In genomic region chr1:203307690-203308126, GRCh38 we compare ENCODE assay signal across 1 cellular context.
TF ChIP-seq lines count a peak whose summit lies in the region.

No MANE protein-coding gene starts in this region.

TF ChIP-seq in HepG2, 621 proteins besides CTCF, POLR2A, EP300 and RAD21 (continued from another document):
- TF ChIP-seq ZBTB37 (CRISPR knock-in tag; IDR thresholded peaks at IDR 0.05) (no peak), IKZF1 (IDR thresholded peaks at IDR 0.05) (no peak), ZNF446 (CRISPR knock-in tag; IDR thresholded peaks at IDR 0.05) (no peak), HCFC1 (IDR thresholded peaks at IDR 0.05; ENCODE audit: low read depth, low read length) (no peak), ZNF816 (CRISPR knock-in tag; IDR thresholded peaks at IDR 0.05; ENCODE audit: borderline replicate concordance) (no peak)
- TF ChIP-seq, protein P1, sequence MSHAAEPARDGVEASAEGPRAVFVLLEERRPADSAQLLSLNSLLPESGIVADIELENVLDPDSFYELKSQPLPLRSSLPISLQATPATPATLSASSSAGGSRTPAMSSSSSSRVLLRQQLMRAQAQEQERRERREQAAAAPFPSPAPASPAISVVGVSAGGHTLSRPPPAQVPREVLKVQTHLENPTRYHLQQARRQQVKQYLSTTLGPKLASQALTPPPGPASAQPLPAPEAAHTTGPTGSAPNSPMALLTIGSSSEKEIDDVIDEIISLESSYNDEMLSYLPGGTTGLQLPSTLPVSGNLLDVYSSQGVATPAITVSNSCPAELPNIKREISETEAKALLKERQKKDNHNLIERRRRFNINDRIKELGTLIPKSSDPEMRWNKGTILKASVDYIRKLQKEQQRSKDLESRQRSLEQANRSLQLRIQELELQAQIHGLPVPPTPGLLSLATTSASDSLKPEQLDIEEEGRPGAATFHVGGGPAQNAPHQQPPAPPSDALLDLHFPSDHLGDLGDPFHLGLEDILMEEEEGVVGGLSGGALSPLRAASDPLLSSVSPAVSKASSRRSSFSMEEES (CRISPR knock-in tag; IDR thresholded peaks at IDR 0.05) = no peak
